In genomic region chr2:34729845-34730244, GRCh38 we compare ENCODE assay signal across 23 cellular contexts.
"Had no signal": no experiment of that assay in that cellular context is flagged by ENCODE, and none has a peak within 500 bp of the region (broad histone marks: within the 10 kb centered on the region; RNA-seq: fewer than 3 reads in every experiment).

No MANE protein-coding gene starts in this region.

- DNase-seq: central memory CD4-positive, alpha-beta T cell; dorsolateral prefrontal cortex; effector CD8-positive, alpha-beta T cell; endodermal cell; foreskin fibroblast; gastrocnemius medialis; heart left ventricle; kidney; occipital lobe; ovary; right lobe of liver; small intestine; stimulated activated CD4-positive, alpha-beta T cell treated with anti-CD3 and anti-CD28 coated beads, Interleukin-15, amount 100 ng/mL, for 24 hours; stimulated activated CD4-positive, alpha-beta T cell treated with anti-CD3 and anti-CD28 coated beads, Interleukin-2, amount 100 ng/mL, for 48 hours; stimulated activated naive B cell treated with anti-CD40 and anti-IgM and Interleukin-4, amounts not matched to agents 10 μg/mL and 1 μg/mL and 100 μg/mL, for 72 hours; stimulated activated naive CD8-positive, alpha-beta T cell treated with anti-CD3 and anti-CD28 coated beads, Interleukin-15, amount 100 ng/mL, for 72 hours; thyroid gland; trophoblast cell had no signal

- H3K27me3 ChIP-seq: dorsolateral prefrontal cortex, gastrocnemius medialis, heart left ventricle, hepatocyte, ovary, right lobe of liver, thyroid gland had no signal

- H3K79me2 ChIP-seq: hepatocyte had no signal

- H3K36me3 ChIP-seq: gastrocnemius medialis, heart left ventricle, ovary, right lobe of liver, thyroid gland had no signal

- H3K4me2 ChIP-seq: hepatocyte had no signal

- H3K4me3 ChIP-seq: dorsolateral prefrontal cortex, gastrocnemius medialis, heart left ventricle, hepatocyte, ovary, right lobe of liver, thyroid gland had no signal

- H3K27me3 Mint-ChIP-seq: natural killer cell treated with Interleukin-12 subunit alpha and Interleukin-12 subunit beta and Interleukin-15 and Interleukin-18, amount 100 ng/mL, for 72 hours; stimulated activated naive B cell treated with anti-CD40 and anti-IgM and Interleukin-4, amounts not matched to agents 10 μg/mL and 1 μg/mL and 100 μg/mL, for 72 hours; stimulated activated naive CD8-positive, alpha-beta T cell treated with anti-CD3 and anti-CD28 coated beads, Interleukin-15, amount 100 ng/mL, for 72 hours had no signal

- H3K27ac ChIP-seq: dorsolateral prefrontal cortex, epithelial cell of prostate, gastrocnemius medialis, heart left ventricle, hepatocyte, ovary, right lobe of liver, thyroid gland had no signal

- H3K4me1 Mint-ChIP-seq: stimulated activated naive B cell treated with anti-CD40 and anti-IgM and Interleukin-4, amounts not matched to agents 10 μg/mL and 1 μg/mL and 100 μg/mL, for 72 hours; stimulated activated naive CD8-positive, alpha-beta T cell treated with anti-CD3 and anti-CD28 coated beads, Interleukin-15, amount 100 ng/mL, for 72 hours had no signal

- H3K27ac Mint-ChIP-seq: endodermal cell; natural killer cell treated with Interleukin-12 subunit alpha and Interleukin-12 subunit beta and Interleukin-15 and Interleukin-18, amount 100 ng/mL, for 72 hours; stimulated activated naive B cell treated with anti-CD40 and anti-IgM and Interleukin-4, amounts not matched to agents 10 μg/mL and 1 μg/mL and 100 μg/mL, for 72 hours had no signal

- H3K9me3 ChIP-seq: gastrocnemius medialis, heart left ventricle, ovary, right lobe of liver, thyroid gland had no signal

- ATAC-seq: esophagus mucosa; gastrocnemius medialis; heart left ventricle; left lobe of liver; natural killer cell treated with Interleukin-12 subunit alpha and Interleukin-12 subunit beta and Interleukin-15 and Interleukin-18, amount 100 ng/mL, for 72 hours; right lobe of liver; stimulated activated naive B cell treated with anti-CD40 and anti-IgM and Interleukin-4, amounts not matched to agents 10 μg/mL and 1 μg/mL and 100 μg/mL, for 72 hours; stimulated activated naive CD8-positive, alpha-beta T cell treated with anti-CD3 and anti-CD28 coated beads, Interleukin-15, amount 100 ng/mL, for 72 hours had no signal

- H3K4me3 Mint-ChIP-seq: endodermal cell; natural killer cell treated with Interleukin-12 subunit alpha and Interleukin-12 subunit beta and Interleukin-15 and Interleukin-18, amount 100 ng/mL, for 72 hours; stimulated activated naive B cell treated with anti-CD40 and anti-IgM and Interleukin-4, amounts not matched to agents 10 μg/mL and 1 μg/mL and 100 μg/mL, for 72 hours; stimulated activated naive CD8-positive, alpha-beta T cell treated with anti-CD3 and anti-CD28 coated beads, Interleukin-15, amount 100 ng/mL, for 72 hours had no signal

- H3K4me1 ChIP-seq: gastrocnemius medialis, heart left ventricle, right lobe of liver, thyroid gland had no signal

- H2AFZ ChIP-seq: hepatocyte had no signal

- H3K9me3 Mint-ChIP-seq: endodermal cell; stimulated activated naive B cell treated with anti-CD40 and anti-IgM and Interleukin-4, amounts not matched to agents 10 μg/mL and 1 μg/mL and 100 μg/mL, for 72 hours had no signal

- H3K36me3 Mint-ChIP-seq: natural killer cell treated with Interleukin-12 subunit alpha and Interleukin-12 subunit beta and Interleukin-15 and Interleukin-18, amount 100 ng/mL, for 72 hours; stimulated activated naive B cell treated with anti-CD40 and anti-IgM and Interleukin-4, amounts not matched to agents 10 μg/mL and 1 μg/mL and 100 μg/mL, for 72 hours had no signal
